Comparison of ENCODE assay signal across 11 cellular contexts in the genomic region with DNA sequence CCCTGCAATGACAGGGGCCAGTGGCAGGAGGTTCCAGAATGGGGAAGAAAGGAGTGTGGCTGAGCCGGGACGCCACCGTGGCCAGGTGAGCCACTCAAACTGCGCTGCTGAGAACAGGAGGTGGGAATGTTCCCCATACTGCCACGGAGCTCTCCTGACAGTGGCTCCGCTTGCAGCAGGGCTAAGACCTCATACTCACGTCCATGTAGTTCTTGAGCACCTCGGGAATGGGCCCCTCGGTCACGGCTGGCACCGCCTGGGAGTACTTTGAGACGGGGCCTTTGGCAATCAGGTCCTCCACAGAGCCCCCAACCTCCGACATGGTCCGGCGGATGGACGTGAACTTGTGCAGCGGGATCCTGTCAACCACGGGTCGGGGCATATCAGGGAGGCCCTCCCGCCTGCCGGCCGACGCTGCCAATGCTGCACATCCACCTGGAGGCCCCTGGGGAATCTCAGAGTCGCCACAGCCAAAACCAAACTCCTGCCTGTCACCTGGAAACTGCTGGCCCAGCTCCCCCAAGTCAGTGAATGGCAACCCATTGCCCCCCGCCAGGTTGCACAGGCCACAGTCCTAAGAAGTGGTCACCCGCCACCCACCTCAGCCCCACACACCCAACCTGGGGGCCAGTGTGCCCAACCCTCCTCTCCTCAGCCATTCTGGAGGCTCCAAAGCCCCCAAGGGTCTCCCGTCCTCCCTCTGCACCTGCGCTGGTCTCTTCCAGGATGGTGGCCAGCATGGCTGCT. TPM values are rescaled to one million over a fixed set of nuclear protein-coding genes. Genes with fewer than 3 reads are reported as not detected.
A peak's percentile ranks its signal among the peaks of the same experiment; 100 is the strongest.
DNase-seq lines count a peak whose midpoint lies in the region; ATAC-seq and TF ChIP-seq lines count a peak whose summit lies in the region.
"Had no signal": no experiment of that assay in that cellular context is flagged by ENCODE, and none has a peak within 500 bp of the region (broad histone marks: within the 10 kb centered on the region; RNA-seq: fewer than 3 reads in every experiment).

No MANE protein-coding gene starts in this region.

- no peak for DNase-seq in CD4-positive, CD25-positive, alpha-beta regulatory T cell
- DNase-seq in activated CD8-positive, alpha-beta T cell treated with anti-CD3 and anti-CD28 coated beads for 36 hours: no peak
- peak; percentile 40 for DNase-seq in left ventricle myocardium superior
- no peak for DNase-seq in retinal pigment epithelial cell (ENCODE audit: low read depth)
- DNase-seq in activated T-helper 2 cell treated with anti-CD3 and anti-CD28 coated beads, Interferon-gamma antibody, Interleukin-2, Interleukin-4, amounts not matched to agents 10 μg/mL and 5 μg/mL and 100 μg/mL, durations not matched to agents 14 hours and 24 hours and 36 hours (ENCODE audit: low spot score): no peak
- no peak for DNase-seq in hypothalamus (lab: John Stamatoyannopoulos, UW)
- no peak for DNase-seq in globus pallidus (ENCODE audit: low spot score)
- DNase-seq: NCI-H1417 treated with DMSO at 0.1 percent for 48 hours; stimulated activated naive CD4-positive, alpha-beta T cell had no signal

- no peaks in the 10 kb centered on the region for H3K27me3 Mint-ChIP-seq in CD4-positive, CD25-positive, alpha-beta regulatory T cell
- no peaks in the 10 kb centered on the region for H3K27me3 Mint-ChIP-seq in activated CD8-positive, alpha-beta T cell treated with anti-CD3 and anti-CD28 coated beads for 36 hours
- no peaks in the 10 kb centered on the region for H3K27me3 Mint-ChIP-seq in activated T-helper 2 cell treated with anti-CD3 and anti-CD28 coated beads, Interferon-gamma antibody, Interleukin-2, Interleukin-4, amounts not matched to agents 10 μg/mL and 5 μg/mL and 100 μg/mL, durations not matched to agents 14 hours and 24 hours and 36 hours (ENCODE audit: low read depth)

- POLR2A ChIA-PET in activated CD8-positive, alpha-beta T cell treated with anti-CD3 and anti-CD28 coated beads for 36 hours (lab: Charles Lee): interaction anchor here (1.0 kb wide), 1 partner anchor 11 kb away, joined by 3 read pairs; no protein-coding TSS in a partner anchor

- ATAC-seq in CD4-positive, CD25-positive, alpha-beta regulatory T cell (ENCODE audit: low read depth in 2 of 2): no peak
- ATAC-seq in activated CD8-positive, alpha-beta T cell treated with anti-CD3 and anti-CD28 coated beads for 36 hours: no peak
- ATAC-seq in left ventricle myocardium superior: no peak
- ATAC-seq in HG03342 (IDR thresholded peaks at IDR 0.05; ENCODE audit: unreplicated experiment): no peak

- no peaks in the 10 kb centered on the region for H3K27me3 ChIP-seq in CD4-positive, CD25-positive, alpha-beta regulatory T cell (ENCODE audit: control insufficient read depth, insufficient read depth, low read length)

- H3K4me3 ChIP-seq in CD4-positive, CD25-positive, alpha-beta regulatory T cell (ENCODE audit: low read depth, low read length): no peak overlapping the region
- H3K4me3 ChIP-seq in retinal pigment epithelial cell (ENCODE audit: low read length): peak overlapping the region; percentile 83

- intact Hi-C loops in activated CD8-positive, alpha-beta T cell treated with anti-CD3 and anti-CD28 coated beads for 36 hours (cut with micrococcal nuclease): no loop called here
- intact Hi-C loops in left ventricle myocardium superior (cut with micrococcal nuclease): no loop called here
- intact Hi-C loops in activated T-helper 2 cell treated with anti-CD3 and anti-CD28 coated beads, Interferon-gamma antibody, Interleukin-2, Interleukin-4, amounts not matched to agents 10 μg/mL and 5 μg/mL and 100 μg/mL, durations not matched to agents 14 hours and 24 hours and 36 hours (cut with micrococcal nuclease): no loop called here

- H3K36me3 Mint-ChIP-seq in CD4-positive, CD25-positive, alpha-beta regulatory T cell: no peaks in the 10 kb centered on the region
- H3K36me3 Mint-ChIP-seq in activated CD8-positive, alpha-beta T cell treated with anti-CD3 and anti-CD28 coated beads for 36 hours (ENCODE audit: low read depth): peaks cover 10% of the 10 kb centered on the region
- H3K36me3 Mint-ChIP-seq in activated T-helper 2 cell treated with anti-CD3 and anti-CD28 coated beads, Interferon-gamma antibody, Interleukin-2, Interleukin-4, amounts not matched to agents 10 μg/mL and 5 μg/mL and 100 μg/mL, durations not matched to agents 14 hours and 24 hours and 36 hours (ENCODE audit: low read depth): peaks cover 12% of the 10 kb centered on the region

- peak overlapping the region; percentile 51 for H3K27ac ChIP-seq in CD4-positive, CD25-positive, alpha-beta regulatory T cell (ENCODE audit: insufficient read depth, low read length, poor library complexity, severe bottlenecking)
- H3K27ac ChIP-seq: GM23248 had no signal

- H3K4me1 ChIP-seq in CD4-positive, CD25-positive, alpha-beta regulatory T cell (ENCODE audit: control insufficient read depth, insufficient read depth, low read length, poor library complexity, severe bottlenecking): peaks cover 69% of the 10 kb centered on the region

- peak overlapping the region; percentile 65 to 91 (median 83) for H3K4me3 Mint-ChIP-seq in CD4-positive, CD25-positive, alpha-beta regulatory T cell
- H3K4me3 Mint-ChIP-seq in activated CD8-positive, alpha-beta T cell treated with anti-CD3 and anti-CD28 coated beads for 36 hours: no peak overlapping the region
- H3K4me3 Mint-ChIP-seq in activated T-helper 2 cell treated with anti-CD3 and anti-CD28 coated beads, Interferon-gamma antibody, Interleukin-2, Interleukin-4, amounts not matched to agents 10 μg/mL and 5 μg/mL and 100 μg/mL, durations not matched to agents 14 hours and 24 hours and 36 hours (ENCODE audit: low read depth): no peak overlapping the region

- peaks cover 6% of the 10 kb centered on the region for H3K36me3 ChIP-seq in CD4-positive, CD25-positive, alpha-beta regulatory T cell (ENCODE audit: control insufficient read depth, insufficient read depth, low read length)

- CTCF ChIA-PET in activated CD8-positive, alpha-beta T cell treated with anti-CD3 and anti-CD28 coated beads for 36 hours (lab: Charles Lee): interaction anchor here (1.3 kb wide), 2 partner anchors 68 to 71 kb away, joined by 5 to 9 read pairs; no protein-coding TSS in a partner anchor

- TF ChIP-seq CTCF in activated CD8-positive, alpha-beta T cell treated with anti-CD3 and anti-CD28 coated beads for 36 hours (IDR thresholded peaks at IDR 0.05): no peak
- no peak for TF ChIP-seq CTCF in retinal pigment epithelial cell (conservative IDR thresholded peaks at IDR 0.05; ENCODE audit: low read depth, low read length)

- no peaks in the 10 kb centered on the region for H3K9me3 ChIP-seq in CD4-positive, CD25-positive, alpha-beta regulatory T cell (ENCODE audit: control insufficient read depth in 2 of 2, low read length in 2 of 2)

- peaks cover 0 to 2% (median 0%) of the 10 kb centered on the region in 7 donors for H3K9me3 Mint-ChIP-seq in CD4-positive, CD25-positive, alpha-beta regulatory T cell
- no peaks in the 10 kb centered on the region for H3K9me3 Mint-ChIP-seq in activated CD8-positive, alpha-beta T cell treated with anti-CD3 and anti-CD28 coated beads for 36 hours
- H3K9me3 Mint-ChIP-seq in activated T-helper 2 cell treated with anti-CD3 and anti-CD28 coated beads, Interferon-gamma antibody, Interleukin-2, Interleukin-4, amounts not matched to agents 10 μg/mL and 5 μg/mL and 100 μg/mL, durations not matched to agents 14 hours and 24 hours and 36 hours: no peaks in the 10 kb centered on the region

- H3K4me1 Mint-ChIP-seq in CD4-positive, CD25-positive, alpha-beta regulatory T cell: peaks cover 0 to 64% (median 19%) of the 10 kb centered on the region in 4 donors
- peaks cover 56% of the 10 kb centered on the region for H3K4me1 Mint-ChIP-seq in activated CD8-positive, alpha-beta T cell treated with anti-CD3 and anti-CD28 coated beads for 36 hours (ENCODE audit: low read depth)
- H3K4me1 Mint-ChIP-seq in activated T-helper 2 cell treated with anti-CD3 and anti-CD28 coated beads, Interferon-gamma antibody, Interleukin-2, Interleukin-4, amounts not matched to agents 10 μg/mL and 5 μg/mL and 100 μg/mL, durations not matched to agents 14 hours and 24 hours and 36 hours (ENCODE audit: low read depth): peaks cover 22% of the 10 kb centered on the region

- H3K27ac Mint-ChIP-seq in CD4-positive, CD25-positive, alpha-beta regulatory T cell: peak overlapping the region in 2 of 3 donors; percentile 48 to 49
- peak overlapping the region; percentile 6 for H3K27ac Mint-ChIP-seq in activated CD8-positive, alpha-beta T cell treated with anti-CD3 and anti-CD28 coated beads for 36 hours
- H3K27ac Mint-ChIP-seq in activated T-helper 2 cell treated with anti-CD3 and anti-CD28 coated beads, Interferon-gamma antibody, Interleukin-2, Interleukin-4, amounts not matched to agents 10 μg/mL and 5 μg/mL and 100 μg/mL, durations not matched to agents 14 hours and 24 hours and 36 hours: no peak overlapping the region

RNA-seq across cellular contexts. Expression of a gene that starts 2.4 kb away (rescaled TPM):
- 104 TPM for total RNA-seq in CD4-positive, CD25-positive, alpha-beta regulatory T cell
- polyA plus RNA-seq in CD4-positive, CD25-positive, alpha-beta regulatory T cell: 100 to 1,000 TPM; 147 to 175 (median 155) TPM
- 10 to 100 TPM; 44.9 to 45.6 TPM for total RNA-seq in activated CD8-positive, alpha-beta T cell treated with anti-CD3 and anti-CD28 coated beads for 36 hours
- total RNA-seq in left ventricle myocardium superior: 1,004 TPM
- 73.5 and 76.3 TPM in 2 replicates for total RNA-seq in activated T-helper 2 cell treated with anti-CD3 and anti-CD28 coated beads, Interferon-gamma antibody, Interleukin-2, Interleukin-4, amounts not matched to agents 10 μg/mL and 5 μg/mL and 100 μg/mL, durations not matched to agents 14 hours and 24 hours and 36 hours

RNA-seq across cellular contexts. Expression of a gene that starts 10.9 kb away (rescaled TPM):
- 2.4 TPM for total RNA-seq in CD4-positive, CD25-positive, alpha-beta regulatory T cell
- not detected for polyA plus RNA-seq in CD4-positive, CD25-positive, alpha-beta regulatory T cell
- total RNA-seq in activated CD8-positive, alpha-beta T cell treated with anti-CD3 and anti-CD28 coated beads for 36 hours: under 1 TPM; 0.07 to 0.31 TPM
- 0.77 TPM for total RNA-seq in left ventricle myocardium superior
- 0.14 and 0.34 TPM in 2 replicates for total RNA-seq in activated T-helper 2 cell treated with anti-CD3 and anti-CD28 coated beads, Interferon-gamma antibody, Interleukin-2, Interleukin-4, amounts not matched to agents 10 μg/mL and 5 μg/mL and 100 μg/mL, durations not matched to agents 14 hours and 24 hours and 36 hours

Comparison
In these comparisons a context has a peak if more than half of its experiments do, and no peak if none do; other contexts are left out.
1. H3K4me3 Mint-ChIP-seq: peak in CD4-positive, CD25-positive, alpha-beta regulatory T cell (4 of 4); none in activated CD8-positive, alpha-beta T cell treated with anti-CD3 and anti-CD28 coated beads for 36 hours (single experiment) and activated T-helper 2 cell treated with anti-CD3 and anti-CD28 coated beads, Interferon-gamma antibody, Interleukin-2, Interleukin-4, amounts not matched to agents 10 μg/mL and 5 μg/mL and 100 μg/mL, durations not matched to agents 14 hours and 24 hours and 36 hours (single experiment).